ENCODE assay signal across 27 cellular contexts in genomic region chr18:46352520-46353250, GRCh38.
DNase-seq lines count a peak whose midpoint lies in the region; ATAC-seq, FAIRE-seq and TF ChIP-seq lines count a peak whose summit lies in the region.
"Had no signal": no experiment of that assay in that cellular context is flagged by ENCODE, and none has a peak within 500 bp of the region (broad histone marks: within the 10 kb centered on the region; RNA-seq: fewer than 3 reads in every experiment).

No MANE protein-coding gene starts in this region.

- TF ChIP-seq CTCF in K562 (IDR thresholded peaks at IDR 0.05 in 2 of 3, conservative IDR thresholded peaks at IDR 0.05 in 1 of 3; ENCODE audit: insufficient read depth in 2 of 3, low read depth in 1 of 3, low read length in 3 of 3): no peak
- no peak for TF ChIP-seq CTCF in natural killer cell (IDR thresholded peaks at IDR 0.05)
- TF ChIP-seq CTCF in WERI-Rb-1 (IDR thresholded peaks at IDR 0.05; ENCODE audit: low read depth, low read length): no peak

- H2AFZ ChIP-seq in K562 (ENCODE audit: low read depth, low read length): no peak overlapping the region

- H3K4me1 ChIP-seq in BLaER1 treated with 17β-estradiol and CSF1 and Interleukin-3, amounts not matched to agents 10 nM and 100 nM: peaks cover 52 to 99% (median 89%) of the 10 kb centered on the region in 10 experiments
- H3K4me1 ChIP-seq in K562 (replicated peaks in 1 of 2; ENCODE audit: control insufficient read depth in 2 of 2, insufficient read depth in 2 of 2, low read length in 2 of 2): no peaks in the 10 kb centered on the region
- H3K4me1 ChIP-seq: SJCRH30 had no signal

- peaks cover 0 to 82% (median 61%) of the 10 kb centered on the region in 11 experiments; a peak in 18 of 22 replicates for H3K36me3 ChIP-seq in BLaER1 treated with 17β-estradiol and CSF1 and Interleukin-3, amounts not matched to agents 10 nM and 100 nM
- H3K36me3 ChIP-seq in K562 (ENCODE audit: control insufficient read depth, insufficient read depth, low read length) (no peaks in the 10 kb centered on the region), WERI-Rb-1 (peaks cover 15% of the 10 kb centered on the region)
- H3K36me3 ChIP-seq: SJCRH30 had no signal

- no peaks in the 10 kb centered on the region for H3K27me3 ChIP-seq in BLaER1 treated with 17β-estradiol and CSF1 and Interleukin-3, amounts not matched to agents 10 nM and 100 nM
- H3K27me3 ChIP-seq in K562 (ENCODE audit: control insufficient read depth in 2 of 2, insufficient read depth in 2 of 2, low read length in 2 of 2): peaks cover 0 to 26% of the 10 kb centered on the region in 2 experiments; a peak in 3 of 5 replicates
- H3K27me3 ChIP-seq in WERI-Rb-1 (ENCODE audit: insufficient read depth, low read depth, severe bottlenecking): no peaks in the 10 kb centered on the region
- H3K27me3 ChIP-seq: SJCRH30 had no signal

- no peaks in the 10 kb centered on the region for H3K9me1 ChIP-seq in K562 (ENCODE audit: control insufficient read depth, insufficient read depth, low read length)

- H3K9me3 Mint-ChIP-seq in natural killer cell: no peaks in the 10 kb centered on the region
- H3K9me3 Mint-ChIP-seq: IgD-negative memory B cell had no signal

- no peak overlapping the region for H3K4me3 Mint-ChIP-seq in natural killer cell
- H3K4me3 Mint-ChIP-seq: B cell, IgD-negative memory B cell had no signal

- peaks cover 0 to 54% (median 36%) of the 10 kb centered on the region in 11 experiments; a peak in 12 of 22 replicates for H4K20me1 ChIP-seq in BLaER1 treated with 17β-estradiol and CSF1 and Interleukin-3, amounts not matched to agents 10 nM and 100 nM
- no peaks in the 10 kb centered on the region for H4K20me1 ChIP-seq in K562 (replicated peaks; ENCODE audit: control insufficient read depth, insufficient read depth, low read length)

- TF ChIP-seq EP300 in K562 (IDR thresholded peaks at IDR 0.05; ENCODE audit: low read length): no peak

- POLR2A ChIA-PET in K562 (lab: Yijun Ruan, JAX): interaction anchor here (0.6 to 1.0 kb wide), 3 partner anchors 9 to 964 kb away, joined by 3 to 4 read pairs (median 4); no protein-coding TSS in a partner anchor

- 2% methylated on average over 4 of the region's 5 CpGs for WGBS in K562 (ENCODE audit: insufficient coverage, low coverage, missing lambda C conversion rate)

- H3K79me2 ChIP-seq in K562 (ENCODE audit: control insufficient read depth, insufficient read depth, low read length): no peaks in the 10 kb centered on the region

- H3K27me3 Mint-ChIP-seq in natural killer cell (ENCODE audit: low read depth in 2 of 2): no peaks in the 10 kb centered on the region
- H3K27me3 Mint-ChIP-seq: IgD-negative memory B cell had no signal

- H3K36me3 Mint-ChIP-seq in natural killer cell: no peaks in the 10 kb centered on the region
- H3K36me3 Mint-ChIP-seq: IgD-negative memory B cell had no signal

- in situ Hi-C loops in K562 (cut with MboI): no loop called here

- peak overlapping the region in 6 of 11 experiments; percentile 1 to 84 (median 56); a peak in 11 of 22 replicates for H3K27ac ChIP-seq in BLaER1 treated with 17β-estradiol and CSF1 and Interleukin-3, amounts not matched to agents 10 nM and 100 nM
- H3K27ac ChIP-seq in K562 (ENCODE audit: extremely low read depth, low read depth, low read length) (no peak overlapping the region), WERI-Rb-1 (no peak overlapping the region)
- H3K27ac ChIP-seq: SJCRH30 had no signal

- peak; percentile 1 for DNase-seq in A172 (ENCODE audit: low spot score)
- DNase-seq in K562 (ENCODE audit: extremely low read depth in 1 of 4, low spot score in 3 of 4): no peak
- DNase-seq in natural killer cell: no peak
- no peak for DNase-seq in WERI-Rb-1
- no peak for DNase-seq in UCSD-AML1 (lab: John Stamatoyannopoulos, UW; ENCODE audit: unreplicated experiment)
- DNase-seq in RKO (ENCODE audit: low spot score): no peak
- DNase-seq: Calu3; DMS79 treated with DMSO at 0.1 percent for 48 hours; GF-D8; HCEC 1CT; Karpas-422; NCI-H1105; NCI-H146; NCI-H2029; NCI-H446; NCI-H526; NCI-H82; NK-92 treated with Interleukin-12 subunit alpha and Interleukin-12 subunit beta, amount 100 ng/mL, for 24 hours; PC-3; SJCRH30 had no signal

- no TSS peak for BruUV-seq in K562 (replicated peaks; lab: Mats Ljungman, UMichigan)

- peaks cover 0 to 3% (median 0%) of the 10 kb centered on the region in 11 experiments; a peak in 1 of 22 replicates for H3K9me3 ChIP-seq in BLaER1 treated with 17β-estradiol and CSF1 and Interleukin-3, amounts not matched to agents 10 nM and 100 nM (replicated peaks in 1 of 11)
- H3K9me3 ChIP-seq in K562 (replicated peaks; ENCODE audit: control insufficient read depth, insufficient read depth, low read depth, low read length) (no peaks in the 10 kb centered on the region), WERI-Rb-1 (ENCODE audit: severe bottlenecking) (no peaks in the 10 kb centered on the region)
- H3K9me3 ChIP-seq: SJCRH30 had no signal

- intact Hi-C loops in K562 (cut with micrococcal nuclease) (no loop called here), natural killer cell (cut with micrococcal nuclease) (loop anchor here (2.0 kb wide), 1 partner anchor 16 kb away; no protein-coding TSS in a partner anchor)

- peak overlapping the region; percentile 60 to 70 for H3K27ac Mint-ChIP-seq in natural killer cell
- H3K27ac Mint-ChIP-seq: B cell, IgD-negative memory B cell had no signal

- peaks cover 87% of the 10 kb centered on the region in 2 donors for H3K4me1 Mint-ChIP-seq in natural killer cell
- H3K4me1 Mint-ChIP-seq: B cell had no signal

- no peak for TF ChIP-seq POLR2A in K562 (conservative IDR thresholded peaks at IDR 0.05)

- FAIRE-seq in K562 (lab: Jason Lieb, UNC): no peak
- FAIRE-seq: GM12891, H1 had no signal

- no peak for TF ChIP-seq RAD21 in K562 (CRISPR knock-in tag; conservative IDR thresholded peaks at IDR 0.05 in 1 of 2, IDR thresholded peaks at IDR 0.05 in 1 of 2)

- no peak overlapping the region for H3K4me3 ChIP-seq in BLaER1 treated with 17β-estradiol and CSF1 and Interleukin-3, amounts not matched to agents 10 nM and 100 nM
- H3K4me3 ChIP-seq in K562 (no peak overlapping the region), WERI-Rb-1 (ENCODE audit: low read depth, low read length) (no peak overlapping the region)
- H3K4me3 ChIP-seq: SJCRH30 had no signal

- CTCF ChIA-PET in K562 (lab: Yijun Ruan, JAX; ENCODE audit: low intra/inter-chr PET ratio): interaction anchor here (0.6 kb wide), 1 partner anchor 36 kb away, joined by 3 read pairs; no protein-coding TSS in a partner anchor

- H3K4me2 ChIP-seq in BLaER1 treated with 17β-estradiol and CSF1 and Interleukin-3, amounts not matched to agents 10 nM and 100 nM: peak overlapping the region in 9 of 11 experiments; percentile 30 to 71 (median 52); a peak in 16 of 22 replicates
- H3K4me2 ChIP-seq in K562 (ENCODE audit: insufficient read depth, low read length): no peak overlapping the region

- ATAC-seq in K562: no peak
- peak in 2 of 3 donors; percentile 47 to 76 for ATAC-seq in natural killer cell
- ATAC-seq: PC-3, Right ventricle myocardium inferior, SK-N-SH treated with all-trans-retinoic acid at 6 μM for 48 hours had no signal

- no peak overlapping the region for H3K9ac ChIP-seq in BLaER1 treated with 17β-estradiol and CSF1 and Interleukin-3, amounts not matched to agents 10 nM and 100 nM
- H3K9ac ChIP-seq in K562 (ENCODE audit: insufficient read depth in 1 of 2, low read depth in 2 of 2, low read length in 2 of 2): no peak overlapping the region

Comparison
In these comparisons a context has a peak if more than half of its experiments do, and no peak if none do; other contexts are left out.
1. H3K27ac ChIP-seq: peak in BLaER1 treated with 17β-estradiol and CSF1 and Interleukin-3, amounts not matched to agents 10 nM and 100 nM (6 of 11); none in K562 (single experiment) and WERI-Rb-1 (single experiment).